ENCODE assay signal across 8 cellular contexts in the genomic region with DNA sequence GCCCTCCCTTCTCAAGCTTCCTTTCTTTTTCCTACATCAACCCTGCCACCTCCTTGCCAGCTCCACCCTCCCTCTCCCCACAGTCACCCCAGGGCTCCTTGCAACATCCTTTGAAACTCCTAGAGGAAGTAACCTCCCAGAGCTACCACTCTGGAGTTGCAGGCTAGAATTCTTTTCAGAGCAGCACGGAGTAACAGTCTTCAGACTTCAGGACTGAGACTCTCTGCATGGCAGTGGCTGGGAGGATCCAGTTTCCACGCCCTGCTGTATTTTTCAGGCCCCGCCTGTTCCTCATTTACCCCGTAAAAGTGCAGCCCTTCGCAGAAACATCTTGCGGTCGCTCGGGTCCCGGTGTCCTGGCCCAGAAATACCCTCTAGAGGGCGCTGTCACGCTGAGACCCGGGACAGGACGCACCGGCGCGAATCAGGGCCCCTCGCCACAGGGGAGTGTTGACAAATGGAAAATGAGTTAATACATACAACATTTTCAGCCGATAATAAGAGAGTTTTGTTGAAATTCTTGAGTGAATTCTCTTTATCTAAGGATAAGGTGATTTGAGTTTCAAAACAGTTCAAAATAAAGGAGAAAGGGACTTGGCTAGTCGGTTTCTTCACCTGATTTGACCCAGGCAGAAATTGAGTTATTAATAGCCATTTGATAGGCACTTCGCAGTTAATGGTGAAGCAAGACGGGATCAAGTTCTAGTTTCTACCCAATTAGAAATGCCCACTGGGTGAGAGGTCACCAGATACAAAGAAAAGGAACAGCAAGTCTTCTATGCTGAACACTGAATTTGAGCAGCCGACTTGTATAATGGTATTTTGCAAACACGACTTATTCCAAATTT. TPM values are rescaled to one million over a fixed set of nuclear protein-coding genes. Genes with fewer than 3 reads are reported as not detected.
DNase-seq lines count a peak whose midpoint lies in the region; ATAC-seq and TF ChIP-seq lines count a peak whose summit lies in the region.

No MANE protein-coding gene starts in this region.

- POLR2A ChIA-PET in activated CD4-positive, alpha-beta T cell treated with anti-CD3 and anti-CD28 coated beads, Interleukin-2, amount 10 ng/mL, durations not matched to agents 7 days and 5 days (lab: Charles Lee) = no interaction called here

- peak; percentile 61 to 84 for DNase-seq in NCI-H524 (lab: John Stamatoyannopoulos, UW)
- no peak for DNase-seq in NCI-H524 treated with DMSO at 0.1 percent for 48 hours (lab: John Stamatoyannopoulos, UW)
- peak; percentile 80 for DNase-seq in NCI-H510A treated with DMSO at 0.1 percent for 48 hours (lab: John Stamatoyannopoulos, UW)
- DNase-seq in activated CD4-positive, alpha-beta T cell treated with anti-CD3 and anti-CD28 coated beads, Interleukin-2, amount 10 ng/mL, durations not matched to agents 7 days and 5 days = peak; percentile 89
- DNase-seq in coronary artery (ENCODE audit: low spot score) = peak; percentile 83
- DNase-seq in stimulated activated CD4-positive, alpha-beta T cell treated with anti-CD3 and anti-CD28 coated beads, Interleukin-4, amount 100 ng/mL, for 4 hours = peak; percentile 76 to 79

- H3K27me3 ChIP-seq in liver (ENCODE audit: control insufficient read depth in 4 of 4, insufficient read depth in 4 of 4, low read length in 3 of 4) = no peaks in the 10 kb centered on the region

- no peaks in the 10 kb centered on the region for H3K9me3 Mint-ChIP-seq in activated CD4-positive, alpha-beta T cell treated with anti-CD3 and anti-CD28 coated beads, Interleukin-2, amount 10 ng/mL, durations not matched to agents 7 days and 5 days

- H3K4me1 ChIP-seq in liver (ENCODE audit: control insufficient read depth in 4 of 4, insufficient read depth in 4 of 4, low read length in 3 of 4) = peaks cover 0 to 15% (median 6%) of the 10 kb centered on the region in 4 donors

- H3K36me3 ChIP-seq in liver (ENCODE audit: control insufficient read depth in 4 of 4, insufficient read depth in 3 of 4, low read depth in 1 of 4, low read length in 3 of 4) = no peaks in the 10 kb centered on the region

- H3K27me3 Mint-ChIP-seq in activated CD4-positive, alpha-beta T cell treated with anti-CD3 and anti-CD28 coated beads, Interleukin-2, amount 10 ng/mL, durations not matched to agents 7 days and 5 days = peaks cover 7% of the 10 kb centered on the region

- CTCF ChIA-PET in activated CD4-positive, alpha-beta T cell treated with anti-CD3 and anti-CD28 coated beads, Interleukin-2, amount 10 ng/mL, durations not matched to agents 7 days and 5 days (lab: Charles Lee) = interaction anchor here (0.7 to 1.9 kb wide), 9 partner anchors 10 to 96 kb away, joined by 3 to 6 read pairs (median 3); partner anchors contain the start of gene LPIN1

- no peaks in the 10 kb centered on the region for H3K36me3 Mint-ChIP-seq in activated CD4-positive, alpha-beta T cell treated with anti-CD3 and anti-CD28 coated beads, Interleukin-2, amount 10 ng/mL, durations not matched to agents 7 days and 5 days (ENCODE audit: low read depth)

- 9% methylated on average over 23 of the region's 23 CpGs for WGBS in liver

- peak; percentile 85 for ATAC-seq in HG03066 (IDR thresholded peaks at IDR 0.05; ENCODE audit: low read depth, unreplicated experiment)

- peak overlapping the region; percentile 24 for H3K4me3 Mint-ChIP-seq in activated CD4-positive, alpha-beta T cell treated with anti-CD3 and anti-CD28 coated beads, Interleukin-2, amount 10 ng/mL, durations not matched to agents 7 days and 5 days

- H3K27ac ChIP-seq in coronary artery = peak overlapping the region; percentile 17 to 57
- no peak overlapping the region for H3K27ac ChIP-seq in liver (ENCODE audit: low read depth in 1 of 2, low read length in 2 of 2)

- TF ChIP-seq RAD21 in liver (IDR thresholded peaks at IDR 0.05) = peak; percentile 93 to 94

- peak overlapping the region; percentile 58 for H3K4me3 ChIP-seq in coronary artery
- no peak overlapping the region for H3K4me3 ChIP-seq in liver (ENCODE audit: low read depth in 1 of 3, low read length in 3 of 3)

- H3K9ac ChIP-seq in liver (ENCODE audit: low read depth in 1 of 2, low read length in 2 of 2) = peak overlapping the region in 1 of 2 donors; percentile 24

- H3K27ac Mint-ChIP-seq in activated CD4-positive, alpha-beta T cell treated with anti-CD3 and anti-CD28 coated beads, Interleukin-2, amount 10 ng/mL, durations not matched to agents 7 days and 5 days = no peak overlapping the region

- H3K4me1 Mint-ChIP-seq in activated CD4-positive, alpha-beta T cell treated with anti-CD3 and anti-CD28 coated beads, Interleukin-2, amount 10 ng/mL, durations not matched to agents 7 days and 5 days = peaks cover 23% of the 10 kb centered on the region

- no peaks in the 10 kb centered on the region for H3K9me3 ChIP-seq in liver (ENCODE audit: control insufficient read depth in 4 of 4, low read length in 3 of 4)

- TF ChIP-seq CTCF in coronary artery (IDR thresholded peaks at IDR 0.05) (peak; percentile 63), liver (IDR thresholded peaks at IDR 0.05; ENCODE audit: low read depth, low read length, missing input control) (peak; percentile 84)

TF ChIP-seq in liver, 16 proteins besides CTCF, POLR2A, EP300 and RAD21:
- peak; percentile 30 to 56 for TF ChIP-seq RXRA (IDR thresholded peaks at IDR 0.05)
- TF ChIP-seq MAX (IDR thresholded peaks at IDR 0.05) = no peak

RNA-seq across cellular contexts. Expression of gene NTSR2, which starts 18.5 kb away (rescaled TPM):
- total RNA-seq in activated CD4-positive, alpha-beta T cell treated with anti-CD3 and anti-CD28 coated beads, Interleukin-2, amount 10 ng/mL, durations not matched to agents 7 days and 5 days = not detected
- total RNA-seq in liver = not detected
- polyA plus RNA-seq in liver = not detected

RNA-seq across cellular contexts. Expression of gene LPIN1, which starts 58.0 kb away (rescaled TPM):
- 10 to 100 TPM; 58.9 to 62.2 TPM for total RNA-seq in activated CD4-positive, alpha-beta T cell treated with anti-CD3 and anti-CD28 coated beads, Interleukin-2, amount 10 ng/mL, durations not matched to agents 7 days and 5 days
- 10 to 100 TPM; 10.1 to 27.4 TPM for total RNA-seq in liver
- 10 to 100 TPM; 12.3 to 14.6 TPM for polyA plus RNA-seq in liver

Comparison
In these comparisons a context has a peak if more than half of its experiments do, and no peak if none do; other contexts are left out.
1. H3K27ac ChIP-seq: peak in coronary artery (2 of 2); none in liver (0 of 2).